Comparison of ENCODE assay signal across 16 cellular contexts in the genomic region with DNA sequence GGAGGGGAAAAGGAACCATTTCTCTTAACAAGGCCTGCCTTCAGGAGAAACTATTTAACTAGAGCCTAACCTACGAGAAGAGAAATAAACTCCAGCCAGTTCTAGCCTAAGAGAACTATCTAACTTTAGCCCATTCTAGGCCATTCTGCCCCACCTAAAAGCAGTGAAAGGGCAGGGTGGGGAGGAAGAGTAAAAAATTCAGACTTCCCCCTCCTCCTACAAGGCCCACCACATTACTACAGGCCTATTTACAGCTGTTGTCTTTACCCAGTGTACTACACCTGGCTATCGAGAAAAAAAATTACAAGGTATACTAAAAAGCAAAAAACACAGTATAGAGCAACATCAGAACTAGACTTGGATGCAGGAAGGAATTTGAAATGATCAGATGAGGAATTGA.
"Had no signal": no experiment of that assay in that cellular context is flagged by ENCODE, and none has a peak within 500 bp of the region (broad histone marks: within the 10 kb centered on the region; RNA-seq: fewer than 3 reads in every experiment).

No MANE protein-coding gene starts in this region.

- H3K27me3 ChIP-seq: breast epithelium, heart right ventricle, ovary, upper lobe of right lung had no signal

- H3K4me3 Mint-ChIP-seq: activated CD4-positive, alpha-beta T cell treated with anti-CD3 and anti-CD28 coated beads, Interleukin-2, amount 10 ng/mL, durations not matched to agents 7 days and 5 days; activated naive CD4-positive, alpha-beta T cell treated with anti-CD3 and anti-CD28 coated beads for 36 hours; activated naive CD8-positive, alpha-beta T cell treated with anti-CD3 and anti-CD28 coated beads, Interleukin-2, amount 50 U/mL, for 24 hours had no signal

- H3K36me3 ChIP-seq: breast epithelium, ovary, thoracic aorta, upper lobe of right lung had no signal

- H3K9me3 Mint-ChIP-seq: activated naive CD4-positive, alpha-beta T cell treated with anti-CD3 and anti-CD28 coated beads for 36 hours; effector memory CD8-positive, alpha-beta T cell had no signal

- H3K27ac ChIP-seq: breast epithelium, epithelial cell of prostate, heart right ventricle, ovary, thoracic aorta, upper lobe of right lung had no signal

- H3K4me3 ChIP-seq: breast epithelium, heart right ventricle, ovary, thoracic aorta, upper lobe of right lung had no signal

- H3K27me3 Mint-ChIP-seq: activated CD4-positive, alpha-beta T cell treated with anti-CD3 and anti-CD28 coated beads, Interleukin-2, amount 10 ng/mL, durations not matched to agents 7 days and 5 days; activated naive CD8-positive, alpha-beta T cell treated with anti-CD3 and anti-CD28 coated beads, Interleukin-2, amount 50 U/mL, for 24 hours; effector memory CD8-positive, alpha-beta T cell had no signal

- ATAC-seq: activated naive CD8-positive, alpha-beta T cell treated with anti-CD3 and anti-CD28 coated beads, Interleukin-2, amount 50 U/mL, for 24 hours; effector memory CD8-positive, alpha-beta T cell; heart right ventricle; upper lobe of right lung had no signal

- H3K27ac Mint-ChIP-seq: activated CD4-positive, alpha-beta T cell treated with anti-CD3 and anti-CD28 coated beads, Interleukin-2, amount 10 ng/mL, durations not matched to agents 7 days and 5 days; activated naive CD4-positive, alpha-beta T cell treated with anti-CD3 and anti-CD28 coated beads for 36 hours; activated naive CD8-positive, alpha-beta T cell treated with anti-CD3 and anti-CD28 coated beads, Interleukin-2, amount 50 U/mL, for 24 hours had no signal

- DNase-seq: activated CD4-positive, alpha-beta T cell treated with anti-CD3 and anti-CD28 coated beads, Interleukin-2, amount 10 ng/mL, durations not matched to agents 7 days and 5 days; activated CD8-positive, alpha-beta memory T cell treated with anti-CD3 and anti-CD28 coated beads for 24 hours; activated naive CD4-positive, alpha-beta T cell treated with anti-CD3 and anti-CD28 coated beads for 36 hours; activated naive CD8-positive, alpha-beta T cell treated with anti-CD3 and anti-CD28 coated beads, Interleukin-2, amount 50 U/mL, for 24 hours; aorta; dermis blood vessel endothelial cell; effector memory CD8-positive, alpha-beta T cell; foreskin melanocyte; heart right ventricle; ovary; stimulated activated CD4-positive, alpha-beta T cell treated with anti-CD3 and anti-CD28 coated beads, Interleukin-2, amount 100 ng/mL, for 24 hours; T-helper 2 cell; upper lobe of right lung had no signal
